Comparison of ENCODE assay signal across 27 cellular contexts in genomic region chr10:63470928-63471327, GRCh38.
"Had no signal": no experiment of that assay in that cellular context is flagged by ENCODE, and none has a peak within 500 bp of the region (broad histone marks: within the 10 kb centered on the region; RNA-seq: fewer than 3 reads in every experiment).

No MANE protein-coding gene starts in this region.

- H3K9me3 ChIP-seq: left lung, lower lobe of right lung, pancreas, prostate gland, sigmoid colon, spleen, tibial nerve, uterus had no signal

- FAIRE-seq: islet of Langerhans, kidney, pancreas, small intestine had no signal

- H3K4me1 ChIP-seq: pancreas, uterus had no signal

- H3K27me3 ChIP-seq: left lung, pancreas, sigmoid colon, spleen, tibial nerve, uterus had no signal

- ATAC-seq: left colon; left lung; lower lobe of right lung; naive thymus-derived CD8-positive, alpha-beta T cell; pancreas; right cardiac atrium; stimulated activated memory B cell treated with anti-CD40 and anti-IgM and Interleukin-4, amounts not matched to agents 10 μg/mL and 1 μg/mL and 100 μg/mL, for 72 hours; stimulated activated naive CD8-positive, alpha-beta T cell treated with anti-CD3 and anti-CD28 coated beads, Interleukin-15, amount 100 ng/mL, for 72 hours had no signal

- H3K4me3 ChIP-seq: left lung, lower lobe of right lung, pancreas, prostate gland, sigmoid colon, spleen, tibial nerve, uterus had no signal

- DNase-seq: hypothalamus; immature natural killer cell; kidney; left colon; left lung; lower lobe of right lung; mammary epithelial cell; mesenchymal stem cell; naive thymus-derived CD8-positive, alpha-beta T cell; nucleus accumbens; pancreas; posterior cingulate gyrus; retina; right cardiac atrium; sigmoid colon; small intestine; spleen; stimulated activated CD4-positive, alpha-beta T cell treated with anti-CD3 and anti-CD28 coated beads, Interleukin-4, amount 100 ng/mL, for 4 hours; stimulated activated CD8-positive, alpha-beta memory T cell treated with anti-CD3 and anti-CD28 coated beads, Interleukin-4, amount 100 ng/mL, for 48 hours; stimulated activated naive CD4-positive, alpha-beta T cell treated with Interleukin-2 at 50 U/mL for 16 hours; stimulated activated naive CD8-positive, alpha-beta T cell treated with anti-CD3 and anti-CD28 coated beads, Interleukin-15, amount 100 ng/mL, for 72 hours; substantia nigra; uterus had no signal

- H3K27ac ChIP-seq: left lung, lower lobe of right lung, pancreas, prostate gland, sigmoid colon, spleen, tibial nerve, uterus had no signal

- H3K36me3 ChIP-seq: left lung, lower lobe of right lung, pancreas, prostate gland, sigmoid colon, spleen, uterus had no signal
